ENCODE assay signal across 1 cellular context in genomic region chr6:30787954-30788353, GRCh38.
TF ChIP-seq lines count a peak whose summit lies in the region.

No MANE protein-coding gene starts in this region.

TF ChIP-seq in IMR-90, 13 proteins besides CTCF, POLR2A, EP300 and RAD21:
- TF ChIP-seq USF2 (IDR thresholded peaks at IDR 0.05; ENCODE audit: low read depth, low read length) = no peak
- no peak for TF ChIP-seq MAFK (IDR thresholded peaks at IDR 0.05; ENCODE audit: low read depth, low read length)
- no peak for TF ChIP-seq FOS (IDR thresholded peaks at IDR 0.05; ENCODE audit: low read depth, low read length)
- no peak for TF ChIP-seq SMC3 (IDR thresholded peaks at IDR 0.05; ENCODE audit: low read depth, low read length)
